In genomic region chr9:106864533-106865143, GRCh38 we compare ENCODE assay signal across 8 cellular contexts. TPM values are rescaled to one million over a fixed set of nuclear protein-coding genes. Genes with fewer than 3 reads are reported as not detected.
DNase-seq lines count a peak whose midpoint lies in the region; ATAC-seq, FAIRE-seq and TF ChIP-seq lines count a peak whose summit lies in the region.

No MANE protein-coding gene starts in this region.

- dilution Hi-C loops in keratinocyte (cut with MboI; ENCODE audit: extremely low pct_ligation_motif_present, low sequenced_read_pairs) = loop anchor here (25.0 kb wide), 1 partner anchor 277 kb away; no protein-coding TSS in a partner anchor

- no peak overlapping the region for H2AFZ ChIP-seq in GM12878 (ENCODE audit: control insufficient read depth, low read depth, low read length)
- peak overlapping the region; percentile 57 for H2AFZ ChIP-seq in keratinocyte (ENCODE audit: control insufficient read depth, low read length)

- H3K27ac ChIP-seq in GM12878 (ENCODE audit: control insufficient read depth, insufficient read depth) (no peak overlapping the region), keratinocyte (ENCODE audit: control insufficient read depth, insufficient read depth, low read length) (peak overlapping the region; percentile 89), temporal lobe (ENCODE audit: low read depth, low read length) (peak overlapping the region; percentile 81)

- TF ChIP-seq EP300 in GM12878 (IDR thresholded peaks at IDR 0.05; ENCODE audit: borderline replicate concordance in 1 of 2, control insufficient read depth in 1 of 2, low read depth in 2 of 2, low read length in 2 of 2) = no peak

- H3K79me2 ChIP-seq in GM12878 (ENCODE audit: control insufficient read depth, insufficient read depth, low read length) = no peaks in the 10 kb centered on the region
- peaks cover 71% of the 10 kb centered on the region for H3K79me2 ChIP-seq in keratinocyte (ENCODE audit: control insufficient read depth, insufficient read depth, low read length)

- CTCF ChIA-PET in GM12878 (lab: Yijun Ruan, JAX) = interaction anchor here (0.6 to 6.0 kb wide), 15 partner anchors 12 to 580 kb away, joined by 3 to 26 read pairs (median 4); no protein-coding TSS in a partner anchor

- intact Hi-C loops in GM12878 (cut with micrococcal nuclease; ENCODE audit: unreplicated experiment) = loop anchor here (2.0 to 5.0 kb wide), 6 partner anchors 56 to 577 kb away; no protein-coding TSS in a partner anchor

- H4K20me1 ChIP-seq in GM12878 (ENCODE audit: control insufficient read depth, insufficient read depth) = no peaks in the 10 kb centered on the region
- no peaks in the 10 kb centered on the region for H4K20me1 ChIP-seq in keratinocyte (ENCODE audit: control insufficient read depth, extremely low read depth, insufficient read depth, low read length)

- TF ChIP-seq POLR2A in GM12878 (IDR thresholded peaks at IDR 0.05; ENCODE audit: low read depth, low read length) = no peak

- H3K4me1 ChIP-seq in GM12878 (ENCODE audit: control insufficient read depth, insufficient read depth, low read length) = no peaks in the 10 kb centered on the region
- H3K4me1 ChIP-seq in keratinocyte (ENCODE audit: control insufficient read depth, extremely low read depth, insufficient read depth, low read length) = peaks cover 39% of the 10 kb centered on the region

- in situ Hi-C loops in GM12878 (cut with MboI) = no loop called here

- no peak overlapping the region for H3K9ac ChIP-seq in GM12878 (ENCODE audit: control insufficient read depth, insufficient read depth, low read length)
- H3K9ac ChIP-seq in keratinocyte (ENCODE audit: control insufficient read depth, extremely low read depth, insufficient read depth, low read length) = peak overlapping the region; percentile 91

- peak; percentile 26 for ATAC-seq in GM12878
- no peak for ATAC-seq in GM18519 (IDR thresholded peaks at IDR 0.05; ENCODE audit: low FRiP score, unreplicated experiment)
- no peak for ATAC-seq in GM21737 (IDR thresholded peaks at IDR 0.05; ENCODE audit: unreplicated experiment)

- RAD21 ChIA-PET in GM12878 (lab: Charles Lee; ENCODE audit: unreplicated experiment) = interaction anchor here (0.9 to 5.9 kb wide), 18 partner anchors 10 to 579 kb away, joined by 3 to 80 read pairs (median 6); no protein-coding TSS in a partner anchor

- H3K9me3 ChIP-seq in GM12878 (replicated peaks; ENCODE audit: control insufficient read depth, insufficient read depth, low read length) (peaks cover 2% of the 10 kb centered on the region; the same call in 1 of the 3 replicates), keratinocyte (ENCODE audit: control insufficient read depth, low read depth, low read length) (no peaks in the 10 kb centered on the region)

- SMC1A ChIA-PET in GM12878 (lab: Charles Lee; ENCODE audit: uncharacterized antibody, unreplicated experiment) = interaction anchor here (0.6 to 19.8 kb wide), 24 partner anchors 10 to 1023 kb away, joined by 3 to 219 read pairs (median 3); no protein-coding TSS in a partner anchor

- DNase-seq in AG08395 (ENCODE audit: low spot score) (peak; percentile 24), HFF-Myc (ENCODE audit: extremely low read depth, low read depth) (no peak), GM12878 (ENCODE audit: low read depth, low spot score) (no peak), keratinocyte (ENCODE audit: low read depth, low spot score) (no peak), A172 (ENCODE audit: low spot score) (no peak)

- no TSS peak for BruUV-seq in GM12878 (replicated peaks; lab: Mats Ljungman, UMichigan)

- peak overlapping the region; percentile 35; the same call in 1 of the 2 replicates for H3K4me2 ChIP-seq in GM12878 (ENCODE audit: control insufficient read depth, insufficient read depth)
- H3K4me2 ChIP-seq in keratinocyte (ENCODE audit: control insufficient read depth, extremely low read depth, insufficient read depth, low read depth, low read length) = peak overlapping the region; percentile 91

- H3K27me3 ChIP-seq in GM12878 (replicated peaks in 1 of 2; ENCODE audit: control insufficient read depth in 2 of 2, insufficient read depth in 2 of 2, low read length in 1 of 2) = peaks cover 6 to 18% of the 10 kb centered on the region in 2 experiments; a peak in 3 of 4 replicates
- no peaks in the 10 kb centered on the region for H3K27me3 ChIP-seq in keratinocyte (ENCODE audit: control insufficient read depth, extremely low read depth, insufficient read depth, low read length)

- POLR2A ChIA-PET in GM12878 (lab: Charles Lee) = interaction anchor here (0.6 to 2.3 kb wide), 9 partner anchors 10 to 318 kb away, joined by 3 to 8 read pairs (median 4); no protein-coding TSS in a partner anchor

- TF ChIP-seq CTCF in HFF-Myc (IDR thresholded peaks at IDR 0.05; ENCODE audit: low read depth, low read length, missing control alignments) (no peak), GM12878 (IDR thresholded peaks at IDR 0.05 in 2 of 3, conservative IDR thresholded peaks at IDR 0.05 in 1 of 3; ENCODE audit: control insufficient read depth in 2 of 3, extremely low read depth in 1 of 3, insufficient read depth in 1 of 3, low read depth in 3 of 3, low read length in 3 of 3) (no peak), keratinocyte (optimal IDR thresholded peaks at IDR 0.05 in 1 of 3, IDR thresholded peaks at IDR 0.05 in 1 of 3, conservative IDR thresholded peaks at IDR 0.05 in 1 of 3; ENCODE audit: extremely low read depth in 1 of 3, insufficient read depth in 2 of 3, low read length in 3 of 3) (no peak)

- FAIRE-seq in GM12878 (lab: Jason Lieb, UNC) (no peak), keratinocyte (lab: Jason Lieb, UNC) (peak; percentile 52)

- WGBS in GM12878 (ENCODE audit: insufficient coverage, insufficient replicate concordance, low lambda C conversion rate, missing lambda C conversion rate) = 39% methylated on average over 7 of the region's 7 CpGs

- H3K4me3 ChIP-seq in HFF-Myc (replicated peaks; ENCODE audit: low read depth, low read length) (peak overlapping the region; percentile 71), GM12878 (no peak overlapping the region), keratinocyte (ENCODE audit: control insufficient read depth in 2 of 3, extremely low read depth in 1 of 3, insufficient read depth in 2 of 3, low read depth in 1 of 3, low read length in 3 of 3) (peak overlapping the region; percentile 86 to 92 (median 88))

- H3K36me3 ChIP-seq in GM12878 (ENCODE audit: control insufficient read depth in 2 of 2, insufficient read depth in 2 of 2, low read length in 1 of 2) = no peaks in the 10 kb centered on the region
- H3K36me3 ChIP-seq in keratinocyte (ENCODE audit: control insufficient read depth in 2 of 2, extremely low read depth in 1 of 2, insufficient read depth in 2 of 2, low read length in 2 of 2) = no peaks in the 10 kb centered on the region

- no peak for TF ChIP-seq RAD21 in GM12878 (IDR thresholded peaks at IDR 0.05; ENCODE audit: insufficient read depth, low read depth, low read length)

- H3K9me1 ChIP-seq in keratinocyte (ENCODE audit: control insufficient read depth, extremely low read depth, insufficient read depth, low read length) = no peaks in the 10 kb centered on the region

TF ChIP-seq in GM12878, 131 proteins besides CTCF, POLR2A, EP300 and RAD21 (continues in another document):
- peak; percentile 65; the same call in 1 of the 2 replicates for TF ChIP-seq RELB (IDR thresholded peaks at IDR 0.05; ENCODE audit: low read depth)
- TF ChIP-seq CBX5 (IDR thresholded peaks at IDR 0.05; ENCODE audit: low read depth) = no peak
- TF ChIP-seq TARDBP (IDR thresholded peaks at IDR 0.05; ENCODE audit: borderline replicate concordance) = no peak

RNA-seq across cellular contexts. Expression of gene ZNF462, which starts 1.7 kb away (rescaled TPM):
- total RNA-seq in GM12878 (2013; cell fraction: nucleolus; rRNA removed) = 85.2 and 85.6 TPM in 2 replicates
- total RNA-seq in GM12878 (2014; rRNA removed) = 0.71 and 1.5 TPM in 2 replicates
- total RNA-seq in GM12878 (2014; rRNA removed; fragmentation: Illumina TruSeq; extraction: Trizol) = 0.74 and 0.76 TPM in 2 replicates
- total RNA-seq in GM12878 (2021) = 1.7 and 3.2 TPM in 2 replicates
- 0.07 TPM for polyA plus RNA-seq in GM12878 (2011; ENCODE audit: low read depth)
- 8.9 and 13.7 TPM in 2 replicates for polyA plus RNA-seq in GM12878 (2011; rRNA removed)
- polyA plus RNA-seq in GM12878 (2011; cell fraction: cytosol; rRNA removed) = 11.4 and 17.7 TPM in 2 replicates
- polyA plus RNA-seq in GM12878 (2011; cell fraction: nucleus; rRNA removed) = 26.6 and 27.7 TPM in 2 replicates
- 0.05 and 0.07 TPM in 2 replicates for polyA plus RNA-seq in GM12878 (2012)
- 0.51 and 1.3 TPM in 2 replicates for polyA plus RNA-seq in GM12878 (2014; fragmentation: Illumina TruSeq; extraction: Trizol)
- polyA plus RNA-seq in GM12878 (2014; fragmentation: Nextera tagmentation; extraction: Ambion mirVana) = under 1 TPM; 0.27 to 0.42 TPM
- 0.40 and 0.81 TPM in 2 replicates for polyA plus RNA-seq in GM12878 (2014; rRNA removed)
- polyA plus RNA-seq in GM12878 (2016; fragmentation: Nextera tagmentation; extraction: Ambion mirVana) = under 1 TPM; 0.32 to 0.59 TPM
- 35.2 and 49.9 TPM in 2 replicates for polyA minus RNA-seq in GM12878 (2011; rRNA and poly(A)+ RNA removed)
- polyA minus RNA-seq in GM12878 (2011; cell fraction: cytosol; rRNA and poly(A)+ RNA removed) = 26.5 and 36.1 TPM in 2 replicates
- polyA minus RNA-seq in GM12878 (2011; cell fraction: nucleus; rRNA and poly(A)+ RNA removed) = 50.5 and 80.2 TPM in 2 replicates
- 6.9 to 9.5 TPM (median 7.8 TPM) in 3 replicates for polyA plus RNA-seq in keratinocyte
- 7.5 TPM for polyA plus RNA-seq in keratinocyte (2011; ENCODE audit: low read depth)
- 7.5 and 7.9 TPM in 2 replicates for polyA plus RNA-seq in keratinocyte (2011; cell fraction: cytosol; rRNA removed)
- polyA plus RNA-seq in keratinocyte (2011; cell fraction: nucleus; rRNA removed) = 31.0 and 35.9 TPM in 2 replicates
- 3.9 and 10.5 TPM in 2 replicates for polyA plus RNA-seq in keratinocyte (2012; ENCODE audit: low replicate concordance)
- 28.3 to 79.5 TPM (median 44.0 TPM) in 3 replicates for polyA minus RNA-seq in keratinocyte
- 18.6 TPM for polyA minus RNA-seq in keratinocyte (2011; cell fraction: cytosol; rRNA and poly(A)+ RNA removed)
- polyA minus RNA-seq in keratinocyte (2011; cell fraction: nucleus; rRNA and poly(A)+ RNA removed) = 49.9 and 97.1 TPM in 2 replicates
- 78.7 TPM for total RNA-seq in temporal lobe
- 9.7 and 13.0 TPM in 2 replicates for total RNA-seq in A172 (2014; rRNA removed; shearing (Covaris generic))
